In genomic region chr18:9828794-9829712, GRCh38 we compare ENCODE assay signal across 19 cellular contexts. TPM values are rescaled to one million over a fixed set of nuclear protein-coding genes. Genes with fewer than 3 reads are reported as not detected.
DNase-seq lines count a peak whose midpoint lies in the region; ATAC-seq and TF ChIP-seq lines count a peak whose summit lies in the region.
"Had no signal": no experiment of that assay in that cellular context is flagged by ENCODE, and none has a peak within 500 bp of the region (broad histone marks: within the 10 kb centered on the region; RNA-seq: fewer than 3 reads in every experiment).

No MANE protein-coding gene starts in this region.

- no peaks in the 10 kb centered on the region for H3K27me3 Mint-ChIP-seq in dendritic cell treated with granulocyte-macrophage colony-stimulating factor and Interleukin-4, amounts not matched to agents 40 ng/mL and 50 ng/mL, for 4 days
- H3K27me3 Mint-ChIP-seq: CD4-positive, alpha-beta T cell had no signal

- H3K4me3 Mint-ChIP-seq in dendritic cell treated with granulocyte-macrophage colony-stimulating factor and Interleukin-4, amounts not matched to agents 40 ng/mL and 50 ng/mL, for 4 days: no peak overlapping the region
- H3K4me3 Mint-ChIP-seq: activated CD8-positive, alpha-beta T cell treated with anti-CD3 and anti-CD28 coated beads for 36 hours; activated T-helper 1 cell treated with anti-CD3 and anti-CD28 coated beads, Interleukin-12 subunit alpha, Interleukin-12 subunit beta, Interleukin-2, Interleukin-4 antibody, amounts not matched to agents 30 ng/mL and 10 ng/mL and 1 ng/mL, durations not matched to agents 14 hours and 24 hours and 36 hours; CD4-positive, alpha-beta T cell; immature natural killer cell had no signal

- H3K36me3 ChIP-seq in OCI-LY3 (replicated peaks; ENCODE audit: low read depth, low read length) (no peaks in the 10 kb centered on the region), vagina (no peaks in the 10 kb centered on the region)
- H3K36me3 ChIP-seq: thyroid gland had no signal

- H3K9me3 ChIP-seq in OCI-LY3 (ENCODE audit: insufficient read depth, low read length) (no peaks in the 10 kb centered on the region), vagina (no peaks in the 10 kb centered on the region)
- H3K9me3 ChIP-seq: thyroid gland had no signal

- DNase-seq in HT-29 (ENCODE audit: low spot score) (peak; percentile 50), cortex of kidney (lab: John Stamatoyannopoulos, UW) (no peak), DMS79 treated with DMSO at 0.1 percent for 48 hours (lab: John Stamatoyannopoulos, UW) (no peak), vagina (ENCODE audit: extremely low spot score in 2 of 2) (no peak)
- DNase-seq: CD4-positive, alpha-beta T cell; cerebellar nuclear complex; immature natural killer cell; mesendoderm; NCI-H2171; stimulated activated CD4-positive, alpha-beta T cell treated with anti-CD3 and anti-CD28 coated beads, Interleukin-4, amount 100 ng/mL, for 4 hours; thyroid gland had no signal

- H3K4me3 ChIP-seq in OCI-LY3 (ENCODE audit: low read length): peak overlapping the region; percentile 76
- H3K4me3 ChIP-seq in skin epidermis: no peak overlapping the region
- H3K4me3 ChIP-seq in vagina: no peak overlapping the region
- H3K4me3 ChIP-seq: thyroid gland had no signal

- H3K27ac Mint-ChIP-seq in dendritic cell treated with granulocyte-macrophage colony-stimulating factor and Interleukin-4, amounts not matched to agents 40 ng/mL and 50 ng/mL, for 4 days: peak overlapping the region; percentile 55
- H3K27ac Mint-ChIP-seq: activated CD8-positive, alpha-beta T cell treated with anti-CD3 and anti-CD28 coated beads for 36 hours; activated T-helper 1 cell treated with anti-CD3 and anti-CD28 coated beads, Interleukin-12 subunit alpha, Interleukin-12 subunit beta, Interleukin-2, Interleukin-4 antibody, amounts not matched to agents 30 ng/mL and 10 ng/mL and 1 ng/mL, durations not matched to agents 14 hours and 24 hours and 36 hours; CD4-positive, alpha-beta T cell; immature natural killer cell had no signal

- no peak for TF ChIP-seq POLR2A in vagina (IDR thresholded peaks at IDR 0.05)

- no peaks in the 10 kb centered on the region for H4K20me1 ChIP-seq in OCI-LY3 (ENCODE audit: insufficient read depth, low read length)

- ATAC-seq in GM19324 (IDR thresholded peaks at IDR 0.05; ENCODE audit: low FRiP score, unreplicated experiment): no peak

- H3K27ac ChIP-seq in OCI-LY3 (ENCODE audit: low read length) (no peak overlapping the region), skin epidermis (peak overlapping the region in 14 of 21 experiments; percentile 16 to 84 (median 66)), vagina (no peak overlapping the region)

- H3K4me2 ChIP-seq in OCI-LY3 (ENCODE audit: low read length): peak overlapping the region; percentile 86

- H3K79me2 ChIP-seq in OCI-LY3 (ENCODE audit: low read length): no peaks in the 10 kb centered on the region

- no peak overlapping the region for H3K9ac ChIP-seq in OCI-LY3 (ENCODE audit: low read length)

- H3K36me3 Mint-ChIP-seq in dendritic cell treated with granulocyte-macrophage colony-stimulating factor and Interleukin-4, amounts not matched to agents 40 ng/mL and 50 ng/mL, for 4 days (ENCODE audit: low read depth): peaks cover 58% of the 10 kb centered on the region
- H3K36me3 Mint-ChIP-seq: immature natural killer cell had no signal

- H3K4me1 Mint-ChIP-seq in dendritic cell treated with granulocyte-macrophage colony-stimulating factor and Interleukin-4, amounts not matched to agents 40 ng/mL and 50 ng/mL, for 4 days (ENCODE audit: low read depth): peaks cover 42% of the 10 kb centered on the region
- H3K4me1 Mint-ChIP-seq: immature natural killer cell had no signal

- H3K4me1 ChIP-seq in OCI-LY3 (ENCODE audit: low read length): 0 out of 2 replicates have a peak, but pooled peaks cover 3% of the 10 kb centered on the region
- H3K4me1 ChIP-seq in vagina: peaks cover 47% of the 10 kb centered on the region

- peak overlapping the region; percentile 94 for H2AFZ ChIP-seq in OCI-LY3 (ENCODE audit: low read depth, low read length)

- TF ChIP-seq CTCF in OCI-LY3 (IDR thresholded peaks at IDR 0.05; ENCODE audit: low read depth, low read length) (no peak), vagina (IDR thresholded peaks at IDR 0.05) (no peak)

- no peaks in the 10 kb centered on the region for H3K9me3 Mint-ChIP-seq in dendritic cell treated with granulocyte-macrophage colony-stimulating factor and Interleukin-4, amounts not matched to agents 40 ng/mL and 50 ng/mL, for 4 days
- H3K9me3 Mint-ChIP-seq: activated CD8-positive, alpha-beta T cell treated with anti-CD3 and anti-CD28 coated beads for 36 hours; activated T-helper 1 cell treated with anti-CD3 and anti-CD28 coated beads, Interleukin-12 subunit alpha, Interleukin-12 subunit beta, Interleukin-2, Interleukin-4 antibody, amounts not matched to agents 30 ng/mL and 10 ng/mL and 1 ng/mL, durations not matched to agents 14 hours and 24 hours and 36 hours; CD4-positive, alpha-beta T cell; immature natural killer cell had no signal

- intact Hi-C loops in dendritic cell treated with granulocyte-macrophage colony-stimulating factor and Interleukin-4, amounts not matched to agents 40 ng/mL and 50 ng/mL, for 4 days (cut with micrococcal nuclease): loop anchor here (5.0 kb wide), 1 partner anchor 47 kb away; no protein-coding TSS in a partner anchor
- intact Hi-C loops in vagina (cut with DNase I): no loop called here

- no peaks in the 10 kb centered on the region for H3K27me3 ChIP-seq in OCI-LY3 (ENCODE audit: low read depth, low read length)
- no peaks in the 10 kb centered on the region for H3K27me3 ChIP-seq in vagina
- H3K27me3 ChIP-seq: thyroid gland had no signal

RNA-seq across cellular contexts. Expression of gene TXNDC2, which starts 56.7 kb away (rescaled TPM):
- total RNA-seq in HT-29 (2014; rRNA removed; shearing (Covaris generic)): not detected in 2 replicates
- total RNA-seq in vagina: 0.49 TPM
- total RNA-seq: activated CD8-positive, alpha-beta T cell treated with anti-CD3 and anti-CD28 coated beads for 36 hours; CD4-positive, alpha-beta T cell; glomerular endothelial cell; SK-MEL-5; thyroid gland had no signal

Comparison
In these comparisons a context has a peak if more than half of its experiments do, and no peak if none do; other contexts are left out.
1. H3K27ac ChIP-seq: peak in skin epidermis (14 of 21); none in OCI-LY3 (single experiment) and vagina (single experiment).